In genomic region chr11:63829823-63830489, GRCh38 we compare ENCODE assay signal across 8 cellular contexts. TPM values are rescaled to one million over a fixed set of nuclear protein-coding genes. Genes with fewer than 3 reads are reported as not detected.
DNase-seq lines count a peak whose midpoint lies in the region; ATAC-seq and TF ChIP-seq lines count a peak whose summit lies in the region.

No MANE protein-coding gene starts in this region.

- DNase-seq in NCI-H2171 treated with DMSO at 0.1 percent for 48 hours (lab: John Stamatoyannopoulos, UW) (peak; percentile 5), NCI-H2171 (lab: John Stamatoyannopoulos, UW) (no peak), M059J (ENCODE audit: low read depth) (peak; percentile 36), chondrocyte (ENCODE audit: low spot score) (no peak), neural crest cell (ENCODE audit: low read depth, low spot score) (peak; percentile 29), DMS153 treated with DMSO at 0.1 percent for 48 hours (lab: John Stamatoyannopoulos, UW; ENCODE audit: unreplicated experiment) (no peak)
- no peak for DNase-seq in stimulated activated naive CD4-positive, alpha-beta T cell treated with Interleukin-2 at 50 U/mL for 16 hours (lab: John Stamatoyannopoulos, UW)

- H3K27me3 Mint-ChIP-seq in chondrocyte (ENCODE audit: low read depth) (no peaks in the 10 kb centered on the region), neural crest cell (ENCODE audit: low read depth) (no peaks in the 10 kb centered on the region)

- H3K27ac Mint-ChIP-seq in chondrocyte (ENCODE audit: unreplicated experiment): no peak overlapping the region
- peak overlapping the region; percentile 75 for H3K27ac Mint-ChIP-seq in neural crest cell (ENCODE audit: unreplicated experiment)

- ATAC-seq in HG03457 (IDR thresholded peaks at IDR 0.05; ENCODE audit: unreplicated experiment): no peak

- TF ChIP-seq CTCF in chondrocyte (IDR thresholded peaks at IDR 0.05): peak; percentile 54
- TF ChIP-seq CTCF in neural crest cell (conservative IDR thresholded peaks at IDR 0.05): peak; percentile 41

- H3K4me3 Mint-ChIP-seq in chondrocyte (ENCODE audit: unreplicated experiment): no peak overlapping the region
- peak overlapping the region; percentile 52 for H3K4me3 Mint-ChIP-seq in neural crest cell

- H3K4me1 Mint-ChIP-seq in chondrocyte (ENCODE audit: low read depth): no peaks in the 10 kb centered on the region
- H3K4me1 Mint-ChIP-seq in neural crest cell: no peaks in the 10 kb centered on the region

- H3K36me3 Mint-ChIP-seq in chondrocyte (ENCODE audit: low read depth) (peaks cover 9% of the 10 kb centered on the region), neural crest cell (ENCODE audit: low read depth) (no peaks in the 10 kb centered on the region)

- no peaks in the 10 kb centered on the region for H3K9me3 Mint-ChIP-seq in chondrocyte (ENCODE audit: low read depth)
- no peaks in the 10 kb centered on the region for H3K9me3 Mint-ChIP-seq in neural crest cell

RNA-seq across cellular contexts. Expression of gene MARK2, which starts 9.0 kb away (rescaled TPM):
- 14.5 and 20.4 TPM in 2 replicates for total RNA-seq in M059J (2014; rRNA removed; shearing (Covaris generic))
- total RNA-seq in chondrocyte: 25.3 to 30.7 TPM (median 26.2 TPM) in 3 replicates
- total RNA-seq in neural crest cell: 42.4 and 42.9 TPM in 2 replicates

RNA-seq across cellular contexts. Expression of gene SPINDOC, which starts 16.7 kb away (rescaled TPM):
- total RNA-seq in M059J (2014; rRNA removed; shearing (Covaris generic)): 15.3 and 28.2 TPM in 2 replicates
- total RNA-seq in chondrocyte (25.4 to 36.0 TPM (median 32.2 TPM) in 3 replicates), neural crest cell (104 and 107 TPM in 2 replicates)

Comparison
In these comparisons a context has a peak if more than half of its experiments do, and no peak if none do; other contexts are left out.
1. DNase-seq: peak in NCI-H2171 treated with DMSO at 0.1 percent for 48 hours (single experiment), M059J (single experiment) and neural crest cell (single experiment); none in NCI-H2171 (single experiment), chondrocyte (single experiment), stimulated activated naive CD4-positive, alpha-beta T cell treated with Interleukin-2 at 50 U/mL for 16 hours (single experiment) and DMS153 treated with DMSO at 0.1 percent for 48 hours (single experiment).